Comparison of ENCODE assay signal across 7 cellular contexts in genomic region chr19:575527-576506, GRCh38. TPM values are rescaled to one million over a fixed set of nuclear protein-coding genes. Genes with fewer than 3 reads are reported as not detected.
DNase-seq lines count a peak whose midpoint lies in the region; TF ChIP-seq lines count a peak whose summit lies in the region.

No MANE protein-coding gene starts in this region.

- WGBS in HUES64 = 83% methylated on average over 34 of the region's 38 CpGs
- 52% methylated on average over 21 of the region's 38 CpGs for WGBS in suprapubic skin
- WGBS in lower leg skin, 2 donors = 33 to 40% methylated on average over 27 to 30 of the region's 38 CpGs

- peaks cover 0 to 5% (median 4%) of the 10 kb centered on the region in 5 experiments for H3K9me3 Mint-ChIP-seq in brain

- H3K36me3 Mint-ChIP-seq in brain = peaks cover 10% of the 10 kb centered on the region

- TF ChIP-seq CTCF in brain (conservative IDR thresholded peaks at IDR 0.05) = no peak
- TF ChIP-seq CTCF in suprapubic skin (IDR thresholded peaks at IDR 0.05) = no peak
- TF ChIP-seq CTCF in lower leg skin (IDR thresholded peaks at IDR 0.05) = no peak

- H3K9me3 ChIP-seq in HUES64 (ENCODE audit: insufficient read depth, low read depth, low read length) (no peaks in the 10 kb centered on the region), iPS-18a (ENCODE audit: control insufficient read depth, low read depth, low read length) (no peaks in the 10 kb centered on the region), suprapubic skin (no peaks in the 10 kb centered on the region)

- H3K27me3 ChIP-seq in HUES64 (ENCODE audit: insufficient read depth, low read length) (no peaks in the 10 kb centered on the region), iPS-18a (ENCODE audit: control insufficient read depth, insufficient read depth, low read length) (peaks cover 6% of the 10 kb centered on the region), suprapubic skin (no peaks in the 10 kb centered on the region)

- H3K27me3 Mint-ChIP-seq in brain = no peaks in the 10 kb centered on the region

- peaks cover 4% of the 10 kb centered on the region; the same call in 1 of the 2 replicates for H3K4me1 ChIP-seq in HUES64 (ENCODE audit: insufficient read depth, low read length)
- H3K4me1 ChIP-seq in iPS-18a (ENCODE audit: control insufficient read depth, low read depth, low read length) = peaks cover 9% of the 10 kb centered on the region
- H3K4me1 ChIP-seq in suprapubic skin = peaks cover 64% of the 10 kb centered on the region

- intact Hi-C loops in lower leg skin (cut with DNase I; ENCODE audit: low total_unique reads) = no loop called here

- H3K9ac ChIP-seq in HUES64 (ENCODE audit: low read depth, low read length) (no peak overlapping the region), iPS-18a (ENCODE audit: low read length) (no peak overlapping the region)

- peak in 1 of 2 donors; percentile 61 for DNase-seq in suprapubic skin (ENCODE audit: low spot score in 2 of 2)
- DNase-seq in stimulated activated CD4-positive, alpha-beta T cell treated with anti-CD3 and anti-CD28 coated beads, Interleukin-15, amount 100 ng/mL, for 24 hours = no peak
- no peak for DNase-seq in superior temporal gyrus (ENCODE audit: extremely low spot score)
- no peak for DNase-seq in lower leg skin (ENCODE audit: low spot score in 2 of 2)

- H3K27ac ChIP-seq in HUES64 (ENCODE audit: low read depth, low read length) (no peak overlapping the region), iPS-18a (ENCODE audit: low read length) (no peak overlapping the region), suprapubic skin (peak overlapping the region; percentile 45)

- TF ChIP-seq EP300 in suprapubic skin (IDR thresholded peaks at IDR 0.05) = no peak

- H3K36me3 ChIP-seq in HUES64 (ENCODE audit: insufficient read depth, low read length) = peaks cover 35% of the 10 kb centered on the region
- H3K36me3 ChIP-seq in iPS-18a (ENCODE audit: control insufficient read depth, low read depth, low read length) = peaks cover 17% of the 10 kb centered on the region
- peaks cover 28% of the 10 kb centered on the region for H3K36me3 ChIP-seq in suprapubic skin

- peak overlapping the region; percentile 90 to 97 (median 94) for H3K4me3 Mint-ChIP-seq in brain

- H3K27ac Mint-ChIP-seq in brain = peak overlapping the region in 3 of 5 experiments; percentile 17 to 98 (median 95)

- peaks cover 57% of the 10 kb centered on the region for H3K4me1 Mint-ChIP-seq in brain

- TF ChIP-seq POLR2A in suprapubic skin (IDR thresholded peaks at IDR 0.05) (no peak), lower leg skin (IDR thresholded peaks at IDR 0.05) (no peak)

- H3K4me3 ChIP-seq in HUES64 (ENCODE audit: low read length) = 0 out of 2 replicates have a peak overlapping the region, but pooled peaks have one; percentile 94
- H3K4me3 ChIP-seq in iPS-18a (ENCODE audit: low read length) = peak overlapping the region; percentile 43
- H3K4me3 ChIP-seq in suprapubic skin = peak overlapping the region; percentile 38
- no peak overlapping the region for H3K4me3 ChIP-seq in lower leg skin (ENCODE audit: low read depth, poor library complexity, severe bottlenecking)

RNA-seq across cellular contexts. Expression of gene BSG, which starts 3.4 kb away (rescaled TPM):
- polyA plus RNA-seq in HUES64 (2013, experiment 1 of 2) = 510 TPM
- polyA plus RNA-seq in HUES64 (2013, experiment 2 of 2) = 542 TPM
- 1,263 TPM for polyA plus RNA-seq in brain (ENCODE audit: insufficient read depth, low read depth, low replicate concordance)
- total RNA-seq in suprapubic skin (100 to 1,000 TPM; 265 to 314 (median 285) TPM), lower leg skin (100 to 1,000 TPM; 288 to 344 (median 307) TPM)

RNA-seq across cellular contexts. Expression of gene HCN2, which starts 13.9 kb away (rescaled TPM):
- 0.85 TPM for polyA plus RNA-seq in HUES64 (2013, experiment 1 of 2)
- polyA plus RNA-seq in HUES64 (2013, experiment 2 of 2) = 1.7 TPM
- 69.0 TPM for polyA plus RNA-seq in brain (ENCODE audit: insufficient read depth, low read depth, low replicate concordance)
- total RNA-seq in suprapubic skin (1 to 10 TPM in 1 of 4 donors, under 1 TPM in 3; 0.11 to 1.7 (median 0.81) TPM), lower leg skin (1 to 10 TPM in 2 of 4 donors, under 1 TPM in 2; 0.21 to 1.7 (median 1.1) TPM)

RNA-seq across cellular contexts. Expression of gene GZMM, which starts 32.0 kb away (rescaled TPM):
- not detected for polyA plus RNA-seq in HUES64 (2013, experiment 1 of 2)
- polyA plus RNA-seq in HUES64 (2013, experiment 2 of 2) = 0.32 TPM
- polyA plus RNA-seq in brain (ENCODE audit: insufficient read depth, low read depth, low replicate concordance) = 1.4 TPM
- total RNA-seq in suprapubic skin (under 1 TPM in 1 of 4 donors, not detected in 3; 0.97 TPM), lower leg skin (1 to 10 TPM in 2 of 4 donors, under 1 TPM in 1, not detected in 1; 0.29 to 1.5 (median 1.3) TPM)

RNA-seq across cellular contexts. Expression of gene CDC34, which starts 44.3 kb away (rescaled TPM):
- polyA plus RNA-seq in HUES64 (2013, experiment 1 of 2) = 94.3 TPM
- 90.8 TPM for polyA plus RNA-seq in HUES64 (2013, experiment 2 of 2)
- 152 TPM for polyA plus RNA-seq in brain (ENCODE audit: insufficient read depth, low read depth, low replicate concordance)
- 10 to 100 TPM; 48.3 to 90.3 (median 72.9) TPM for total RNA-seq in suprapubic skin
- total RNA-seq in lower leg skin = 100 to 1,000 TPM; 129 to 214 (median 140) TPM

RNA-seq across cellular contexts. Expression of gene POLRMT, which starts 57.5 kb away (rescaled TPM):
- polyA plus RNA-seq in HUES64 (2013, experiment 1 of 2) = 49.8 TPM
- 46.2 TPM for polyA plus RNA-seq in HUES64 (2013, experiment 2 of 2)
- 122 TPM for polyA plus RNA-seq in brain (ENCODE audit: insufficient read depth, low read depth, low replicate concordance)
- total RNA-seq in suprapubic skin (10 to 100 TPM; 26.0 to 60.4 (median 46.3) TPM), lower leg skin (10 to 100 TPM; 37.8 to 61.1 (median 46.9) TPM)
